In genomic region chr9:35688558-35689350, GRCh38 we compare ENCODE assay signal across 8 cellular contexts. TPM values are rescaled to one million over a fixed set of nuclear protein-coding genes. Genes with fewer than 3 reads are reported as not detected.
DNase-seq lines count a peak whose midpoint lies in the region; ATAC-seq, FAIRE-seq and TF ChIP-seq lines count a peak whose summit lies in the region.

No MANE protein-coding gene starts in this region.

- peaks cover 2% of the 10 kb centered on the region; the same call in 1 of the 2 replicates for H3K79me1 ChIP-seq in H1 (ENCODE audit: low read depth, low read length)

- no peak overlapping the region for H3K14ac ChIP-seq in H1 (ENCODE audit: insufficient read length)

- H3K4me3 ChIP-seq in PC-3 (ENCODE audit: low read length) = peak overlapping the region; percentile 52; the same call in 1 of the 2 replicates
- H3K4me3 ChIP-seq in H1 (ENCODE audit: extremely low read depth in 1 of 4, insufficient read depth in 2 of 4, low read depth in 3 of 4, low read length in 4 of 4) = peak overlapping the region; percentile 72 to 99 (median 82)

- peak overlapping the region; percentile 7 for H4K8ac ChIP-seq in H1 (ENCODE audit: extremely low read depth, insufficient read depth, low read length)

- no peaks in the 10 kb centered on the region for H3K9me3 Mint-ChIP-seq in nephron

- H3K27ac ChIP-seq in PC-3 (ENCODE audit: low read length) (peak overlapping the region; percentile 87), H1 (ENCODE audit: low read depth, low read length) (no peak overlapping the region)

- intact Hi-C loops in PC-3 (cut with micrococcal nuclease) = no loop called here

- TF ChIP-seq RAD21 in H1 (IDR thresholded peaks at IDR 0.05 in 1 of 2, conservative IDR thresholded peaks at IDR 0.05 in 1 of 2; ENCODE audit: low read depth in 2 of 2, low read length in 2 of 2) = no peak

- H2AK5ac ChIP-seq in H1 (ENCODE audit: low read depth, low read length) = no peak overlapping the region

- TF ChIP-seq CTCF in PC-3 (conservative IDR thresholded peaks at IDR 0.05; ENCODE audit: low read depth, low read length) (no peak), H1 (IDR thresholded peaks at IDR 0.05; ENCODE audit: control extremely low read depth in 1 of 3, insufficient read depth in 1 of 3, low read depth in 1 of 3, low read length in 3 of 3) (no peak), nephron (IDR thresholded peaks at IDR 0.05; ENCODE audit: unreplicated experiment in 3 of 3) (no peak)

- H3K9me2 ChIP-seq in PC-3 (replicated peaks; ENCODE audit: low read length) = no peaks in the 10 kb centered on the region

- no peak overlapping the region for H2BK120ac ChIP-seq in H1 (replicated peaks; ENCODE audit: low read depth, low read length)

- no peaks in the 10 kb centered on the region for H3K27me3 ChIP-seq in PC-3 (ENCODE audit: low read length)
- H3K27me3 ChIP-seq in H1 (replicated peaks in 1 of 4; ENCODE audit: control insufficient read depth in 3 of 4, extremely low read depth in 1 of 4, insufficient read depth in 3 of 4, low read length in 3 of 4) = no peaks in the 10 kb centered on the region

- H2BK5ac ChIP-seq in H1 (ENCODE audit: low read depth, low read length) = no peak overlapping the region

- no peaks in the 10 kb centered on the region for H3K36me3 ChIP-seq in PC-3 (ENCODE audit: low read depth, low read length)
- H3K36me3 ChIP-seq in H1 (ENCODE audit: control insufficient read depth in 2 of 4, insufficient read depth in 4 of 4, low read length in 3 of 4) = peaks cover 13 to 27% (median 23%) of the 10 kb centered on the region in 4 experiments

- peaks cover 3% of the 10 kb centered on the region for H3K27me3 Mint-ChIP-seq in nephron (ENCODE audit: low read depth)

- peak overlapping the region; percentile 54 for H4K5ac ChIP-seq in H1 (ENCODE audit: insufficient read length, low read depth, low read length)

- no peak overlapping the region for H2BK20ac ChIP-seq in H1 (ENCODE audit: low read length)

- H3K18ac ChIP-seq in H1 (ENCODE audit: extremely low read depth, low read length) = peak overlapping the region; percentile 32

- H3K9me3 ChIP-seq in PC-3 (ENCODE audit: low read length) (no peaks in the 10 kb centered on the region), H1 (ENCODE audit: insufficient read depth in 2 of 2, low read depth in 1 of 2, low read length in 1 of 2) (no peaks in the 10 kb centered on the region)

- peak overlapping the region; percentile 94 to 100 (median 95) for H3K4me3 Mint-ChIP-seq in nephron

- H3K27ac Mint-ChIP-seq in nephron = peak overlapping the region; percentile 65 to 96 (median 93)

- ATAC-seq in PC-3 = peak; percentile 85
- ATAC-seq in GM21737 (IDR thresholded peaks at IDR 0.05; ENCODE audit: unreplicated experiment) = no peak

- FAIRE-seq in H1 (lab: Jason Lieb, UNC) = no peak

- H4K20me1 ChIP-seq in PC-3 (ENCODE audit: low read length) (no peaks in the 10 kb centered on the region), H1 (replicated peaks in 1 of 2; ENCODE audit: control insufficient read depth in 1 of 2, insufficient read depth in 2 of 2, low read length in 2 of 2) (peaks cover 8 to 9% of the 10 kb centered on the region in 2 experiments)

- H3K4me1 Mint-ChIP-seq in nephron = peaks cover 50% of the 10 kb centered on the region

- no peak overlapping the region for H3K56ac ChIP-seq in H1 (replicated peaks; ENCODE audit: insufficient read length, low read depth, low read length)

- CTCF ChIA-PET in PC-3 (lab: Charles Lee) (no interaction called here), H1 (lab: Charles Lee; ENCODE audit: partially characterized antibody) (interaction anchor here (0.7 to 14.1 kb wide), 9 partner anchors 8 to 64 kb away, joined by 3 to 347 read pairs (median 4); partner anchors contain the start of genes ARHGEF39, CCDC107 and RMRP)

- no peaks in the 10 kb centered on the region for H3F3A ChIP-seq in PC-3 (ENCODE audit: low read length, unreplicated experiment)

- no peaks in the 10 kb centered on the region for H3K79me2 ChIP-seq in PC-3 (ENCODE audit: low read length)
- H3K79me2 ChIP-seq in H1 (ENCODE audit: control insufficient read depth in 1 of 2, insufficient read depth in 2 of 2, low read length in 2 of 2) = peaks cover 0 to 21% of the 10 kb centered on the region in 2 experiments; a peak in 2 of 4 replicates

- BruUV-seq in PC-3 (replicated peaks; lab: Mats Ljungman, UMichigan) = TSS peak; percentile 48

- DNase-seq in EL (peak; percentile 82), PC-3 (peak; percentile 86), H1 (ENCODE audit: low read depth in 1 of 2, low spot score in 2 of 2) (no peak), cerebellum (ENCODE audit: low spot score) (no peak), NCI-H2029 (lab: John Stamatoyannopoulos, UW) (no peak), NCI-H2227 treated with DMSO at 0.1 percent for 48 hours (lab: John Stamatoyannopoulos, UW) (no peak)

- TF ChIP-seq EP300 in H1 (IDR thresholded peaks at IDR 0.05; ENCODE audit: borderline replicate concordance in 1 of 2, low read depth in 2 of 2, low read length in 2 of 2) = no peak

- 31% methylated on average over 8 of the region's 8 CpGs; no CpG with 5 or more reads in 1 of the 2 experiments for WGBS in H1 (ENCODE audit: extremely low coverage in 1 of 2, insufficient coverage in 1 of 2, insufficient read length in 1 of 2, insufficient replicate concordance in 2 of 2, low coverage in 1 of 2, low lambda C conversion rate in 2 of 2, missing lambda C conversion rate in 1 of 2), 2 experiments

- no peak overlapping the region for H3K23ac ChIP-seq in H1 (ENCODE audit: insufficient read length)

- H3K4ac ChIP-seq in H1 (replicated peaks; ENCODE audit: insufficient read length, low read depth, low read length) = no peak overlapping the region

- peak overlapping the region; percentile 17 for H4K91ac ChIP-seq in H1 (replicated peaks; ENCODE audit: insufficient read length, low read length)

- peaks cover 22% of the 10 kb centered on the region for H3K36me3 Mint-ChIP-seq in nephron (ENCODE audit: low read depth)

- peaks cover 12% of the 10 kb centered on the region for H3K23me2 ChIP-seq in H1 (ENCODE audit: low read depth, low read length)

- H3K4me2 ChIP-seq in PC-3 (ENCODE audit: low read length) (peak overlapping the region; percentile 88), H1 (ENCODE audit: insufficient read depth in 1 of 2, low read depth in 2 of 2, low read length in 2 of 2) (peak overlapping the region; percentile 84 to 90)

- H2BK15ac ChIP-seq in H1 (ENCODE audit: low read length) = no peak overlapping the region

- H2AFZ ChIP-seq in PC-3 (ENCODE audit: low read length) (no peak overlapping the region), H1 (ENCODE audit: low read length) (no peak overlapping the region)

- POLR2A ChIA-PET in PC-3 (lab: Charles Lee; ENCODE audit: unreplicated experiment) (interaction anchor here (0.5 to 0.6 kb wide), 2 partner anchors 25 to 1071 kb away, joined by 3 to 4 read pairs; no protein-coding TSS in a partner anchor), H1 (lab: Charles Lee; ENCODE audit: partially characterized antibody) (interaction anchor here (0.5 to 14.9 kb wide), 21 partner anchors 8 to 135 kb away, joined by 3 to 158 read pairs (median 5); partner anchors contain the start of genes ARHGEF39, CA9, CCDC107 and CREB3)

- H2BK12ac ChIP-seq in H1 (ENCODE audit: low read depth, low read length) = no peak overlapping the region

- peak overlapping the region; percentile 47 for H3K9ac ChIP-seq in PC-3 (ENCODE audit: low read length)
- H3K9ac ChIP-seq in H1 (replicated peaks in 1 of 4; ENCODE audit: extremely low read depth in 1 of 4, low read depth in 3 of 4, low read length in 3 of 4) = peak overlapping the region in 3 of 4 experiments; percentile 25 to 76 (median 73); a peak in 6 of 7 replicates

- TF ChIP-seq POLR2A in H1 (IDR thresholded peaks at IDR 0.05; ENCODE audit: control extremely low read depth in 1 of 2, low read depth in 2 of 2, low read length in 2 of 2) = no peak

- peaks cover 32% of the 10 kb centered on the region for H3K4me1 ChIP-seq in PC-3 (ENCODE audit: insufficient read depth, low read length)
- H3K4me1 ChIP-seq in H1 (replicated peaks in 1 of 4; ENCODE audit: control insufficient read depth in 3 of 4, insufficient read depth in 4 of 4, low read length in 3 of 4) = peaks cover 6 to 15% (median 8%) of the 10 kb centered on the region in 4 experiments; a peak in 6 of 7 replicates

RNA-seq across cellular contexts. Expression of gene TPM2, which starts 1.0 kb away (rescaled TPM):
- 7.0 and 10.4 TPM in 2 replicates for total RNA-seq in PC-3 (2014; rRNA removed)
- 181 and 197 TPM in 2 replicates for total RNA-seq in H1 (2021; fragmentation: NEBNext Ultra II Directional; extraction: Animal tissue kit (Norgen Biotek cat#: 25700))
- 62.5 and 71.2 TPM in 2 replicates for polyA plus RNA-seq in H1 (2011; rRNA removed)
- 159 TPM for polyA plus RNA-seq in H1 (2011; cell fraction: cytosol; rRNA removed)
- 217 TPM for polyA plus RNA-seq in H1 (2011; cell fraction: nucleus; rRNA removed)
- polyA plus RNA-seq in H1 (2012, experiment 1 of 2) = 249 to 272 TPM (median 266 TPM) in 4 replicates
- polyA plus RNA-seq in H1 (2012, experiment 2 of 2) = 161 TPM
- 162 TPM for polyA plus RNA-seq in H1 (2013, experiment 1 of 2)
- polyA plus RNA-seq in H1 (2013, experiment 2 of 2) = 155 TPM
- 20.1 and 22.0 TPM in 2 replicates for polyA minus RNA-seq in H1 (2011; rRNA and poly(A)+ RNA removed)
- 69.5 TPM for polyA minus RNA-seq in H1 (2011; cell fraction: cytosol; rRNA and poly(A)+ RNA removed)
- polyA minus RNA-seq in H1 (2011; cell fraction: nucleus; rRNA and poly(A)+ RNA removed) = 52.3 TPM
- total RNA-seq in cerebellum = 10.6 TPM

RNA-seq across cellular contexts. Expression of gene CA9, which starts 15.0 kb away (rescaled TPM):
- 7.7 and 11.2 TPM in 2 replicates for total RNA-seq in PC-3 (2014; rRNA removed)
- total RNA-seq in H1 (2021; fragmentation: NEBNext Ultra II Directional; extraction: Animal tissue kit (Norgen Biotek cat#: 25700)) = 1.3 and 1.4 TPM in 2 replicates
- 1.8 and 2.4 TPM in 2 replicates for polyA plus RNA-seq in H1 (2011; rRNA removed)
- 1.00 TPM for polyA plus RNA-seq in H1 (2011; cell fraction: cytosol; rRNA removed)
- 2.7 TPM for polyA plus RNA-seq in H1 (2011; cell fraction: nucleus; rRNA removed)
- polyA plus RNA-seq in H1 (2012, experiment 1 of 2) = 0.49 to 1.4 TPM (median 0.95 TPM) in 4 replicates
- polyA plus RNA-seq in H1 (2012, experiment 2 of 2) = 0.83 TPM
- 1.5 TPM for polyA plus RNA-seq in H1 (2013, experiment 1 of 2)
- polyA plus RNA-seq in H1 (2013, experiment 2 of 2) = 1.0 TPM
- 0.73 and 1.2 TPM in 2 replicates for polyA minus RNA-seq in H1 (2011; rRNA and poly(A)+ RNA removed)
- not detected for polyA minus RNA-seq in H1 (2011; cell fraction: cytosol; rRNA and poly(A)+ RNA removed)
- polyA minus RNA-seq in H1 (2011; cell fraction: nucleus; rRNA and poly(A)+ RNA removed) = not detected
- not detected for total RNA-seq in cerebellum

RNA-seq across cellular contexts. Expression of gene ARHGEF39, which starts 23.8 kb away (rescaled TPM):
- 2.6 and 4.1 TPM in 2 replicates for total RNA-seq in PC-3 (2014; rRNA removed)
- total RNA-seq in H1 (2021; fragmentation: NEBNext Ultra II Directional; extraction: Animal tissue kit (Norgen Biotek cat#: 25700)) = 17.5 and 18.6 TPM in 2 replicates
- 15.9 and 18.7 TPM in 2 replicates for polyA plus RNA-seq in H1 (2011; rRNA removed)
- 18.5 TPM for polyA plus RNA-seq in H1 (2011; cell fraction: cytosol; rRNA removed)
- 26.3 TPM for polyA plus RNA-seq in H1 (2011; cell fraction: nucleus; rRNA removed)
- polyA plus RNA-seq in H1 (2012, experiment 1 of 2) = 11.9 to 15.0 TPM (median 13.1 TPM) in 4 replicates
- 19.9 TPM for polyA plus RNA-seq in H1 (2012, experiment 2 of 2)
- polyA plus RNA-seq in H1 (2013, experiment 1 of 2) = 13.2 TPM
- polyA plus RNA-seq in H1 (2013, experiment 2 of 2) = 13.3 TPM
- polyA minus RNA-seq in H1 (2011; rRNA and poly(A)+ RNA removed) = 16.5 and 20.0 TPM in 2 replicates
- 17.8 TPM for polyA minus RNA-seq in H1 (2011; cell fraction: cytosol; rRNA and poly(A)+ RNA removed)
- 27.4 TPM for polyA minus RNA-seq in H1 (2011; cell fraction: nucleus; rRNA and poly(A)+ RNA removed)
- 1.3 TPM for total RNA-seq in cerebellum

RNA-seq across cellular contexts. Expression of gene CCDC107, which starts 30.7 kb away (rescaled TPM):
- total RNA-seq in PC-3 (2014; rRNA removed) = 34.9 and 37.0 TPM in 2 replicates
- total RNA-seq in H1 (2021; fragmentation: NEBNext Ultra II Directional; extraction: Animal tissue kit (Norgen Biotek cat#: 25700)) = 9.0 and 10.5 TPM in 2 replicates
- polyA plus RNA-seq in H1 (2011; rRNA removed) = 8.2 and 8.6 TPM in 2 replicates
- 10.2 TPM for polyA plus RNA-seq in H1 (2011; cell fraction: cytosol; rRNA removed)
- polyA plus RNA-seq in H1 (2011; cell fraction: nucleus; rRNA removed) = 9.0 TPM
- 5.6 to 10.9 TPM (median 9.7 TPM) in 4 replicates for polyA plus RNA-seq in H1 (2012, experiment 1 of 2)
- 7.0 TPM for polyA plus RNA-seq in H1 (2012, experiment 2 of 2)
- polyA plus RNA-seq in H1 (2013, experiment 1 of 2) = 9.5 TPM
- polyA plus RNA-seq in H1 (2013, experiment 2 of 2) = 10.1 TPM
- 2.7 and 3.1 TPM in 2 replicates for polyA minus RNA-seq in H1 (2011; rRNA and poly(A)+ RNA removed)
- polyA minus RNA-seq in H1 (2011; cell fraction: cytosol; rRNA and poly(A)+ RNA removed) = 5.0 TPM
- polyA minus RNA-seq in H1 (2011; cell fraction: nucleus; rRNA and poly(A)+ RNA removed) = 4.1 TPM
- total RNA-seq in cerebellum = 8.9 TPM

RNA-seq across cellular contexts. Expression of gene RMRP, which starts 30.9 kb away (rescaled TPM):
- total RNA-seq in PC-3 (2014; rRNA removed) = 23,421 and 36,790 TPM in 2 replicates
- 14,987 and 16,528 TPM in 2 replicates for total RNA-seq in H1 (2021; fragmentation: NEBNext Ultra II Directional; extraction: Animal tissue kit (Norgen Biotek cat#: 25700))
- polyA plus RNA-seq in H1 (2011; rRNA removed) = 105 and 169 TPM in 2 replicates
- 147 TPM for polyA plus RNA-seq in H1 (2011; cell fraction: cytosol; rRNA removed)
- 8,272 TPM for polyA plus RNA-seq in H1 (2011; cell fraction: nucleus; rRNA removed)
- polyA plus RNA-seq in H1 (2012, experiment 1 of 2) = 41.1 to 222 TPM (median 149 TPM) in 4 replicates
- polyA plus RNA-seq in H1 (2012, experiment 2 of 2) = 95.4 TPM
- not detected for polyA plus RNA-seq in H1 (2013, experiment 1 of 2)
- not detected for polyA plus RNA-seq in H1 (2013, experiment 2 of 2)
- 22,686 and 26,507 TPM in 2 replicates for polyA minus RNA-seq in H1 (2011; rRNA and poly(A)+ RNA removed)
- polyA minus RNA-seq in H1 (2011; cell fraction: cytosol; rRNA and poly(A)+ RNA removed) = 25,731 TPM
- polyA minus RNA-seq in H1 (2011; cell fraction: nucleus; rRNA and poly(A)+ RNA removed) = 138,882 TPM
- total RNA-seq in cerebellum = 172,488 TPM

Comparison
In these comparisons a context has a peak if more than half of its experiments do, and no peak if none do; other contexts are left out.
1. DNase-seq: peak in EL (single experiment) and PC-3 (single experiment); none in H1 (0 of 2), cerebellum (single experiment), NCI-H2029 (single experiment) and NCI-H2227 treated with DMSO at 0.1 percent for 48 hours (single experiment).
2. RNA of gene TPM2, which starts 1.0 kb away (total RNA-seq): 181 to 197 TPM in H1; 10.6 TPM in cerebellum (single experiment) and 7.0 to 10.4 TPM in PC-3; every median in the first group is over 10 times any median in the second.